ENCODE assay signal across 20 cellular contexts in genomic region chr10:69385454-69386350, GRCh38. TPM values are rescaled to one million over a fixed set of nuclear protein-coding genes. Genes with fewer than 3 reads are reported as not detected.
DNase-seq lines count a peak whose midpoint lies in the region; ATAC-seq and TF ChIP-seq lines count a peak whose summit lies in the region.
"Had no signal": no experiment of that assay in that cellular context is flagged by ENCODE, and none has a peak within 500 bp of the region (broad histone marks: within the 10 kb centered on the region; RNA-seq: fewer than 3 reads in every experiment).

No MANE protein-coding gene starts in this region.

- no peak for DNase-seq in CD8-positive, alpha-beta T cell
- DNase-seq in RWPE2 (ENCODE audit: low spot score) (no peak), foreskin keratinocyte (peak; percentile 83 to 86), retina (no peak), HK-2 (ENCODE audit: unreplicated experiment) (no peak)
- DNase-seq in stimulated activated effector memory CD8-positive, alpha-beta T cell treated with anti-CD3 and anti-CD28 coated beads, Interleukin-12 subunit alpha, Interleukin-12 subunit beta, amount 100 ng/mL, for 72 hours (ENCODE audit: low spot score in 2 of 2) = no peak
- DNase-seq in NK-92 treated with Interleukin-12 subunit alpha and Interleukin-12 subunit beta, amount 100 ng/mL, for 24 hours (lab: John Stamatoyannopoulos, UW) = no peak
- DNase-seq in effector CD4-positive, alpha-beta T cell = no peak
- DNase-seq: activated CD4-positive, alpha-beta T cell treated with anti-CD3 and anti-CD28 coated beads, Interleukin-2, amount 10 ng/mL, durations not matched to agents 24 days and 14 days; activated T-cell treated with anti-CD3 and anti-CD28 coated beads, Interleukin-2, amount 50 U/mL, for 4 hours; AML-193; amniotic stem cell; DMS153; endodermal cell; gastrocnemius medialis; HCEC 1CT; NCI-H1694; NCI-H446 treated with DMSO at 0.1 percent for 48 hours; SJCRH30 had no signal

- H3K27ac ChIP-seq in CD8-positive, alpha-beta T cell (ENCODE audit: low read depth, low read length) = no peak overlapping the region
- peak overlapping the region; percentile 62 for H3K27ac ChIP-seq in RWPE2 (ENCODE audit: poor library complexity, severe bottlenecking)
- no peak overlapping the region for H3K27ac ChIP-seq in foreskin keratinocyte
- H3K27ac ChIP-seq: SJCRH30 had no signal

- H3K4me3 Mint-ChIP-seq in CD8-positive, alpha-beta T cell = no peak overlapping the region
- H3K4me3 Mint-ChIP-seq in stimulated activated effector memory CD8-positive, alpha-beta T cell treated with anti-CD3 and anti-CD28 coated beads, Interleukin-12 subunit alpha, Interleukin-12 subunit beta, amount 100 ng/mL, for 72 hours = no peak overlapping the region
- H3K4me3 Mint-ChIP-seq: activated CD4-positive, alpha-beta T cell treated with anti-CD3 and anti-CD28 coated beads, Interleukin-2, amount 10 ng/mL, durations not matched to agents 24 days and 14 days; activated T-cell treated with anti-CD3 and anti-CD28 coated beads, Interleukin-2, amount 50 U/mL, for 4 hours; endodermal cell; nephron had no signal

- peak overlapping the region; percentile 29 for H3K27ac Mint-ChIP-seq in CD8-positive, alpha-beta T cell
- H3K27ac Mint-ChIP-seq in stimulated activated effector memory CD8-positive, alpha-beta T cell treated with anti-CD3 and anti-CD28 coated beads, Interleukin-12 subunit alpha, Interleukin-12 subunit beta, amount 100 ng/mL, for 72 hours = peak overlapping the region; percentile 65
- H3K27ac Mint-ChIP-seq: activated CD4-positive, alpha-beta T cell treated with anti-CD3 and anti-CD28 coated beads, Interleukin-2, amount 10 ng/mL, durations not matched to agents 24 days and 14 days; nephron had no signal

- H3K4me1 ChIP-seq in CD8-positive, alpha-beta T cell (ENCODE audit: insufficient read depth, low read length) = no peaks in the 10 kb centered on the region
- peaks cover 29% of the 10 kb centered on the region for H3K4me1 ChIP-seq in RWPE2 (ENCODE audit: insufficient read depth, poor library complexity, severe bottlenecking)
- peaks cover 33% of the 10 kb centered on the region for H3K4me1 ChIP-seq in foreskin keratinocyte

- H3K36me3 Mint-ChIP-seq in CD8-positive, alpha-beta T cell = peaks cover 89% of the 10 kb centered on the region
- H3K36me3 Mint-ChIP-seq in stimulated activated effector memory CD8-positive, alpha-beta T cell treated with anti-CD3 and anti-CD28 coated beads, Interleukin-12 subunit alpha, Interleukin-12 subunit beta, amount 100 ng/mL, for 72 hours = peaks cover 100% of the 10 kb centered on the region

- intact Hi-C loops in CD8-positive, alpha-beta T cell (cut with DNase I, micrococcal nuclease) = no loop called here

- peaks cover 39% of the 10 kb centered on the region for H3K36me3 ChIP-seq in CD8-positive, alpha-beta T cell (ENCODE audit: insufficient read depth, low read length)
- peaks cover 94% of the 10 kb centered on the region for H3K36me3 ChIP-seq in RWPE2 (ENCODE audit: low read depth)

- peaks cover 8% of the 10 kb centered on the region for H3K4me1 Mint-ChIP-seq in CD8-positive, alpha-beta T cell (ENCODE audit: low read depth)
- H3K4me1 Mint-ChIP-seq in stimulated activated effector memory CD8-positive, alpha-beta T cell treated with anti-CD3 and anti-CD28 coated beads, Interleukin-12 subunit alpha, Interleukin-12 subunit beta, amount 100 ng/mL, for 72 hours = peaks cover 5% of the 10 kb centered on the region

- H3K27me3 ChIP-seq in CD8-positive, alpha-beta T cell (ENCODE audit: insufficient read depth, low read length) = no peaks in the 10 kb centered on the region
- H3K27me3 ChIP-seq in RWPE2 (ENCODE audit: insufficient read depth, poor library complexity, severe bottlenecking) = no peaks in the 10 kb centered on the region
- no peaks in the 10 kb centered on the region for H3K27me3 ChIP-seq in foreskin keratinocyte
- H3K27me3 ChIP-seq: gastrocnemius medialis, SJCRH30 had no signal

- no peaks in the 10 kb centered on the region for H3K9me3 Mint-ChIP-seq in CD8-positive, alpha-beta T cell
- H3K9me3 Mint-ChIP-seq in stimulated activated effector memory CD8-positive, alpha-beta T cell treated with anti-CD3 and anti-CD28 coated beads, Interleukin-12 subunit alpha, Interleukin-12 subunit beta, amount 100 ng/mL, for 72 hours = no peaks in the 10 kb centered on the region
- H3K9me3 Mint-ChIP-seq: activated CD4-positive, alpha-beta T cell treated with anti-CD3 and anti-CD28 coated beads, Interleukin-2, amount 10 ng/mL, durations not matched to agents 24 days and 14 days; activated T-cell treated with anti-CD3 and anti-CD28 coated beads, Interleukin-2, amount 50 U/mL, for 4 hours; endodermal cell; nephron had no signal

- POLR2A ChIA-PET in CD8-positive, alpha-beta T cell (lab: Charles Lee) = no interaction called here

- CTCF ChIA-PET in CD8-positive, alpha-beta T cell (lab: Charles Lee) = interaction anchor here (1.1 to 1.8 kb wide), 3 partner anchors 8 to 148 kb away, joined by 3 to 7 read pairs (median 3); no protein-coding TSS in a partner anchor

- H3K27me3 Mint-ChIP-seq in CD8-positive, alpha-beta T cell (ENCODE audit: low read depth) = no peaks in the 10 kb centered on the region
- H3K27me3 Mint-ChIP-seq: activated CD4-positive, alpha-beta T cell treated with anti-CD3 and anti-CD28 coated beads, Interleukin-2, amount 10 ng/mL, durations not matched to agents 24 days and 14 days had no signal

- H3K4me3 ChIP-seq in CD8-positive, alpha-beta T cell (ENCODE audit: low read depth, low read length) = no peak overlapping the region
- no peak overlapping the region for H3K4me3 ChIP-seq in RWPE2 (ENCODE audit: severe bottlenecking)
- H3K4me3 ChIP-seq: gastrocnemius medialis, SJCRH30 had no signal

- no peak for ATAC-seq in CD8-positive, alpha-beta T cell
- ATAC-seq in RWPE2 (ENCODE audit: low read depth) = peak; percentile 51
- ATAC-seq in foreskin keratinocyte = peak; percentile 66
- no peak for ATAC-seq in stimulated activated effector memory CD8-positive, alpha-beta T cell treated with anti-CD3 and anti-CD28 coated beads, Interleukin-12 subunit alpha, Interleukin-12 subunit beta, amount 100 ng/mL, for 72 hours
- ATAC-seq: activated T-cell treated with anti-CD3 and anti-CD28 coated beads, Interleukin-2, amount 50 U/mL, for 4 hours; gastrocnemius medialis had no signal

- H3K9me3 ChIP-seq in CD8-positive, alpha-beta T cell (ENCODE audit: low read length) = no peaks in the 10 kb centered on the region
- no peaks in the 10 kb centered on the region for H3K9me3 ChIP-seq in RWPE2 (ENCODE audit: severe bottlenecking)
- H3K9me3 ChIP-seq: gastrocnemius medialis, SJCRH30 had no signal

- TF ChIP-seq CTCF in CD8-positive, alpha-beta T cell (IDR thresholded peaks at IDR 0.05) = no peak
- TF ChIP-seq CTCF in RWPE2 (IDR thresholded peaks at IDR 0.05; ENCODE audit: poor library complexity, severe bottlenecking) (no peak), foreskin keratinocyte (conservative IDR thresholded peaks at IDR 0.05) (no peak)

RNA-seq across cellular contexts. Expression of gene TACR2, which starts 31.0 kb away (rescaled TPM):
- total RNA-seq in CD8-positive, alpha-beta T cell = not detected
- not detected in 2 replicates for total RNA-seq in foreskin keratinocyte
- polyA plus RNA-seq in foreskin keratinocyte = 0.03 TPM in 1 of 2 replicates, not detected in the other
- total RNA-seq: activated CD4-positive, alpha-beta T cell treated with anti-CD3 and anti-CD28 coated beads, Interleukin-2, amount 10 ng/mL, durations not matched to agents 24 days and 14 days; endodermal cell had no signal

Comparison
In these comparisons a context has a peak if more than half of its experiments do, and no peak if none do; other contexts are left out.
1. ATAC-seq: peak in RWPE2 (single experiment) and foreskin keratinocyte (single experiment); none in CD8-positive, alpha-beta T cell (single experiment) and stimulated activated effector memory CD8-positive, alpha-beta T cell treated with anti-CD3 and anti-CD28 coated beads, Interleukin-12 subunit alpha, Interleukin-12 subunit beta, amount 100 ng/mL, for 72 hours (single experiment).
2. DNase-seq: peak in foreskin keratinocyte (2 of 2); none in CD8-positive, alpha-beta T cell (0 of 7), RWPE2 (single experiment), stimulated activated effector memory CD8-positive, alpha-beta T cell treated with anti-CD3 and anti-CD28 coated beads, Interleukin-12 subunit alpha, Interleukin-12 subunit beta, amount 100 ng/mL, for 72 hours (0 of 2), NK-92 treated with Interleukin-12 subunit alpha and Interleukin-12 subunit beta, amount 100 ng/mL, for 24 hours (single experiment), retina (single experiment), HK-2 (single experiment) and effector CD4-positive, alpha-beta T cell (single experiment).